ENCODE assay signal across 32 cellular contexts in the genomic region with DNA sequence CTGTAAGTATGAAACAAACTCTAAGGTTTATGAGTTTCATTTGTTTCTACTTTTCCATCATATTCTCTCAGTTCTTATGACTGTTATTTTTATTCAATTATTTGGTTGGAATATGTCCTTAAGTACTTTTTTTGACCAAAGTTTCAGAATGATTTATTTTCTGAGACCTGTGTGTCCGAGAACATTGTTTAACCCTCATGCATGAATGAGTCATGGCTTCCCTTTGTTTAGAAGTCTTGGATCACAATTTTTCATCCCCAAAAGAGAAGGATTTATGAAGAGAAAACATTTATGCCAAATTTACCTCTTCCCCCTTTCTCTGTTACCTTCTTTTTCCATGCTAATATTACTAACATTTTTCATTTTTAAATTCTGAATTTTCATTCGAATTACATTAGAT.
DNase-seq lines count a peak whose midpoint lies in the region; ATAC-seq, FAIRE-seq and TF ChIP-seq lines count a peak whose summit lies in the region.
"Had no signal": no experiment of that assay in that cellular context is flagged by ENCODE, and none has a peak within 500 bp of the region (broad histone marks: within the 10 kb centered on the region; RNA-seq: fewer than 3 reads in every experiment).

No MANE protein-coding gene starts in this region.

- no peaks in the 10 kb centered on the region for H3K27me3 ChIP-seq in ACC112 (ENCODE audit: insufficient read depth, low read length)
- H3K27me3 ChIP-seq: BLaER1 treated with 17β-estradiol and CSF1 and Interleukin-3, amounts not matched to agents 10 nM and 100 nM; heart left ventricle; ovary; right atrium auricular region; uterus had no signal

- no peak for TF ChIP-seq CTCF in glutamatergic neuron (IDR thresholded peaks at IDR 0.05; ENCODE audit: partially characterized antibody, unreplicated experiment)

- H3K4me1 ChIP-seq in ACC112 (ENCODE audit: control insufficient read depth, insufficient read depth, low read length, unreplicated experiment): no peaks in the 10 kb centered on the region
- H3K4me1 ChIP-seq: BLaER1 treated with 17β-estradiol and CSF1 and Interleukin-3, amounts not matched to agents 10 nM and 100 nM; Caco-2; heart left ventricle; right atrium auricular region; uterus had no signal

- no peaks in the 10 kb centered on the region for H3K9me3 Mint-ChIP-seq in activated CD4-positive, alpha-beta T cell treated with anti-CD3 and anti-CD28 coated beads, Interleukin-2, amount 10 ng/mL, durations not matched to agents 7 days and 5 days
- H3K9me3 Mint-ChIP-seq in glutamatergic neuron (ENCODE audit: unreplicated experiment): peaks cover 4% of the 10 kb centered on the region
- H3K9me3 Mint-ChIP-seq in activated naive CD4-positive, alpha-beta T cell treated with anti-CD3 and anti-CD28 coated beads, Interleukin-2, amount 10 ng/mL, durations not matched to agents 7 days and 5 days: no peaks in the 10 kb centered on the region
- H3K9me3 Mint-ChIP-seq: activated T-cell treated with anti-CD3 and anti-CD28 coated beads, Interleukin-2, amount 50 U/mL, for 24 hours had no signal

- FAIRE-seq in RCC 7860 (lab: Jason Lieb, UNC): peak; percentile 56
- FAIRE-seq: GM12878 had no signal

- CTCF ChIA-PET in activated CD4-positive, alpha-beta T cell treated with anti-CD3 and anti-CD28 coated beads, Interleukin-2, amount 10 ng/mL, durations not matched to agents 7 days and 5 days (lab: Charles Lee): no interaction called here
- CTCF ChIA-PET in activated naive CD4-positive, alpha-beta T cell treated with anti-CD3 and anti-CD28 coated beads, Interleukin-2, amount 10 ng/mL, durations not matched to agents 7 days and 5 days (lab: Charles Lee): no interaction called here

- no peaks in the 10 kb centered on the region for H3K36me3 ChIP-seq in ACC112 (ENCODE audit: insufficient read depth, low read length)
- H3K36me3 ChIP-seq: BLaER1 treated with 17β-estradiol and CSF1 and Interleukin-3, amounts not matched to agents 10 nM and 100 nM; HAP-1; heart left ventricle; ovary; right atrium auricular region; thoracic aorta; uterus had no signal

- H3K4me3 ChIP-seq in ACC112 (ENCODE audit: low read depth, low read length): no peak overlapping the region
- H3K4me3 ChIP-seq: BLaER1 treated with 17β-estradiol and CSF1 and Interleukin-3, amounts not matched to agents 10 nM and 100 nM; GM12878; HAP-1; heart left ventricle; ovary; right atrium auricular region; SK-N-MC; thoracic aorta; uterus had no signal

- ATAC-seq in left lobe of liver: no peak
- ATAC-seq: GM12878; heart left ventricle; naive thymus-derived CD4-positive, alpha-beta T cell had no signal

- peaks cover 17% of the 10 kb centered on the region for H3K27me3 Mint-ChIP-seq in activated CD4-positive, alpha-beta T cell treated with anti-CD3 and anti-CD28 coated beads, Interleukin-2, amount 10 ng/mL, durations not matched to agents 7 days and 5 days
- H3K27me3 Mint-ChIP-seq in glutamatergic neuron (ENCODE audit: unreplicated experiment): no peaks in the 10 kb centered on the region
- H3K27me3 Mint-ChIP-seq in activated naive CD4-positive, alpha-beta T cell treated with anti-CD3 and anti-CD28 coated beads, Interleukin-2, amount 10 ng/mL, durations not matched to agents 7 days and 5 days: peaks cover 9% of the 10 kb centered on the region
- H3K27me3 Mint-ChIP-seq: activated T-cell treated with anti-CD3 and anti-CD28 coated beads, Interleukin-2, amount 50 U/mL, for 24 hours had no signal

- no peaks in the 10 kb centered on the region for H3K4me1 Mint-ChIP-seq in activated CD4-positive, alpha-beta T cell treated with anti-CD3 and anti-CD28 coated beads, Interleukin-2, amount 10 ng/mL, durations not matched to agents 7 days and 5 days
- H3K4me1 Mint-ChIP-seq in glutamatergic neuron (ENCODE audit: low read depth, unreplicated experiment): no peaks in the 10 kb centered on the region
- no peaks in the 10 kb centered on the region for H3K4me1 Mint-ChIP-seq in activated naive CD4-positive, alpha-beta T cell treated with anti-CD3 and anti-CD28 coated beads, Interleukin-2, amount 10 ng/mL, durations not matched to agents 7 days and 5 days
- H3K4me1 Mint-ChIP-seq: naive thymus-derived CD4-positive, alpha-beta T cell had no signal

- H3K79me2 ChIP-seq in ACC112 (ENCODE audit: control insufficient read depth, insufficient read depth, low read length, unreplicated experiment): no peaks in the 10 kb centered on the region

- no peak overlapping the region for H3K27ac Mint-ChIP-seq in activated CD4-positive, alpha-beta T cell treated with anti-CD3 and anti-CD28 coated beads, Interleukin-2, amount 10 ng/mL, durations not matched to agents 7 days and 5 days
- H3K27ac Mint-ChIP-seq in glutamatergic neuron (ENCODE audit: unreplicated experiment): no peak overlapping the region
- H3K27ac Mint-ChIP-seq in activated naive CD4-positive, alpha-beta T cell treated with anti-CD3 and anti-CD28 coated beads, Interleukin-2, amount 10 ng/mL, durations not matched to agents 7 days and 5 days: no peak overlapping the region
- H3K27ac Mint-ChIP-seq: activated T-cell treated with anti-CD3 and anti-CD28 coated beads, Interleukin-2, amount 50 U/mL, for 24 hours; naive thymus-derived CD4-positive, alpha-beta T cell had no signal

- H3K4me3 Mint-ChIP-seq in activated CD4-positive, alpha-beta T cell treated with anti-CD3 and anti-CD28 coated beads, Interleukin-2, amount 10 ng/mL, durations not matched to agents 7 days and 5 days: no peak overlapping the region
- H3K4me3 Mint-ChIP-seq in glutamatergic neuron (ENCODE audit: unreplicated experiment): no peak overlapping the region
- no peak overlapping the region for H3K4me3 Mint-ChIP-seq in activated naive CD4-positive, alpha-beta T cell treated with anti-CD3 and anti-CD28 coated beads, Interleukin-2, amount 10 ng/mL, durations not matched to agents 7 days and 5 days
- H3K4me3 Mint-ChIP-seq: activated T-cell treated with anti-CD3 and anti-CD28 coated beads, Interleukin-2, amount 50 U/mL, for 24 hours; naive thymus-derived CD4-positive, alpha-beta T cell had no signal

- H3K27ac ChIP-seq in ACC112 (ENCODE audit: low read depth, low read length): peak overlapping the region; percentile 4; the same call in 1 of the 2 replicates
- H3K27ac ChIP-seq: BLaER1 treated with 17β-estradiol and CSF1 and Interleukin-3, amounts not matched to agents 10 nM and 100 nM; heart left ventricle; HL-60; ovary; right atrium auricular region; SK-N-MC; thoracic aorta; uterus had no signal

- H2AFZ ChIP-seq in ACC112 (ENCODE audit: low read length, unreplicated experiment): no peak overlapping the region

- H3K36me3 Mint-ChIP-seq in activated CD4-positive, alpha-beta T cell treated with anti-CD3 and anti-CD28 coated beads, Interleukin-2, amount 10 ng/mL, durations not matched to agents 7 days and 5 days (ENCODE audit: low read depth): no peaks in the 10 kb centered on the region
- H3K36me3 Mint-ChIP-seq in glutamatergic neuron (ENCODE audit: unreplicated experiment): no peaks in the 10 kb centered on the region
- H3K36me3 Mint-ChIP-seq in activated naive CD4-positive, alpha-beta T cell treated with anti-CD3 and anti-CD28 coated beads, Interleukin-2, amount 10 ng/mL, durations not matched to agents 7 days and 5 days: no peaks in the 10 kb centered on the region
- H3K36me3 Mint-ChIP-seq: naive thymus-derived CD4-positive, alpha-beta T cell had no signal

- POLR2A ChIA-PET in activated CD4-positive, alpha-beta T cell treated with anti-CD3 and anti-CD28 coated beads, Interleukin-2, amount 10 ng/mL, durations not matched to agents 7 days and 5 days (lab: Charles Lee): no interaction called here

- no peak for DNase-seq in RCC 7860 (ENCODE audit: low spot score)
- DNase-seq in dermis microvascular lymphatic vessel endothelial cell (ENCODE audit: low read depth in 2 of 2): peak; percentile 11 to 87
- peak; percentile 35 for DNase-seq in left kidney (ENCODE audit: low read depth, low spot score)
- DNase-seq in activated CD4-positive, alpha-beta T cell treated with anti-CD3 and anti-CD28 coated beads, Interleukin-2, amount 10 ng/mL, durations not matched to agents 7 days and 5 days: no peak
- no peak for DNase-seq in glutamatergic neuron
- no peak for DNase-seq in activated naive CD4-positive, alpha-beta T cell treated with anti-CD3 and anti-CD28 coated beads, Interleukin-2, amount 10 ng/mL, durations not matched to agents 7 days and 5 days
- no peak for DNase-seq in left lobe of liver (ENCODE audit: low spot score)
- DNase-seq: ACHN; activated CD4-positive, alpha-beta T cell treated with anti-CD3 and anti-CD28 coated beads for 4 hours; activated naive CD4-positive, alpha-beta T cell treated with Interleukin-2 at 50 U/mL for 16 hours; activated T-cell treated with anti-CD3 and anti-CD28 coated beads, Interleukin-2, amount 50 U/mL, for 24 hours; aorta; Caco-2; DMS79; effector memory CD4-positive, alpha-beta T cell; heart left ventricle; naive thymus-derived CD4-positive, alpha-beta T cell; NCI-H1092 treated with DMSO at 0.1 percent for 48 hours; NCI-H187 treated with DMSO at 0.1 percent for 48 hours; NCI-H526 treated with DMSO at 0.1 percent for 48 hours; ovary; stimulated activated naive CD4-positive, alpha-beta T cell treated with Interleukin-2 at 50 U/mL for 16 hours; T-helper 2 cell; uterus had no signal

Comparison
In these comparisons a context has a peak if more than half of its experiments do, and no peak if none do; other contexts are left out.
1. DNase-seq: peak in dermis microvascular lymphatic vessel endothelial cell (2 of 2) and left kidney (single experiment); none in RCC 7860 (single experiment), activated CD4-positive, alpha-beta T cell treated with anti-CD3 and anti-CD28 coated beads, Interleukin-2, amount 10 ng/mL, durations not matched to agents 7 days and 5 days (single experiment), glutamatergic neuron (single experiment), activated naive CD4-positive, alpha-beta T cell treated with anti-CD3 and anti-CD28 coated beads, Interleukin-2, amount 10 ng/mL, durations not matched to agents 7 days and 5 days (single experiment) and left lobe of liver (single experiment).